Comparison of ENCODE assay signal across 8 cellular contexts in genomic region chr19:15452111-15453047, GRCh38. TPM values are rescaled to one million over a fixed set of nuclear protein-coding genes. Genes with fewer than 3 reads are reported as not detected.
DNase-seq lines count a peak whose midpoint lies in the region; ATAC-seq and TF ChIP-seq lines count a peak whose summit lies in the region.

No MANE protein-coding gene starts in this region.

- H3K36me3 Mint-ChIP-seq in HFFc6 (ENCODE audit: low read depth) (no peaks in the 10 kb centered on the region), osteocyte (ENCODE audit: unreplicated experiment) (peaks cover under 1% of the 10 kb centered on the region)
- peaks cover 56% of the 10 kb centered on the region for H3K36me3 Mint-ChIP-seq in stimulated activated memory B cell treated with anti-CD40 and anti-IgM and Interleukin-4, amounts not matched to agents 10 μg/mL and 1 μg/mL and 100 μg/mL, for 72 hours

- H3K27me3 Mint-ChIP-seq in HFFc6 (ENCODE audit: insufficient read depth) (peaks cover 11% of the 10 kb centered on the region), osteocyte (ENCODE audit: unreplicated experiment) (peaks cover 18% of the 10 kb centered on the region)
- H3K27me3 Mint-ChIP-seq in stimulated activated memory B cell treated with anti-CD40 and anti-IgM and Interleukin-4, amounts not matched to agents 10 μg/mL and 1 μg/mL and 100 μg/mL, for 72 hours: no peaks in the 10 kb centered on the region

- peak overlapping the region; percentile 28; the same call in 1 of the 2 replicates for H3K4me3 Mint-ChIP-seq in HFFc6
- peak overlapping the region; percentile 65 for H3K4me3 Mint-ChIP-seq in osteocyte (ENCODE audit: unreplicated experiment)
- no peak overlapping the region for H3K4me3 Mint-ChIP-seq in stimulated activated memory B cell treated with anti-CD40 and anti-IgM and Interleukin-4, amounts not matched to agents 10 μg/mL and 1 μg/mL and 100 μg/mL, for 72 hours

- TF ChIP-seq CTCF in HFFc6 (IDR thresholded peaks at IDR 0.05) (no peak), osteocyte (IDR thresholded peaks at IDR 0.05) (no peak)

- H3K9me3 Mint-ChIP-seq in HFFc6 (no peaks in the 10 kb centered on the region), osteocyte (ENCODE audit: unreplicated experiment) (no peaks in the 10 kb centered on the region)
- H3K9me3 Mint-ChIP-seq in stimulated activated memory B cell treated with anti-CD40 and anti-IgM and Interleukin-4, amounts not matched to agents 10 μg/mL and 1 μg/mL and 100 μg/mL, for 72 hours: peaks cover 4% of the 10 kb centered on the region

- 0 out of 2 replicates have a peak, but pooled peaks cover 4% of the 10 kb centered on the region for H3K4me1 Mint-ChIP-seq in HFFc6 (ENCODE audit: low read depth)
- H3K4me1 Mint-ChIP-seq in osteocyte (ENCODE audit: unreplicated experiment): peaks cover 25% of the 10 kb centered on the region
- H3K4me1 Mint-ChIP-seq in stimulated activated memory B cell treated with anti-CD40 and anti-IgM and Interleukin-4, amounts not matched to agents 10 μg/mL and 1 μg/mL and 100 μg/mL, for 72 hours: peaks cover 26% of the 10 kb centered on the region

- DNase-seq in COLO668 (lab: John Stamatoyannopoulos, UW; ENCODE audit: unreplicated experiment): peak; percentile 25
- DNase-seq in HFFc6: no peak
- DNase-seq in UCSD-AML1 (lab: John Stamatoyannopoulos, UW; ENCODE audit: unreplicated experiment): peak; percentile 19
- peak; percentile 95 for DNase-seq in Right ventricle myocardium inferior (ENCODE audit: missing footprints)
- DNase-seq in osteocyte (ENCODE audit: extremely low spot score, unreplicated experiment): peak; percentile 90

- intact Hi-C loops in Right ventricle myocardium inferior (cut with DNase I): loop anchor here (5.0 to 10.0 kb wide), 2 partner anchors 75 to 102 kb away; partner anchors contain the start of gene AKAP8

- H3K27ac Mint-ChIP-seq in HFFc6 (no peak overlapping the region), osteocyte (ENCODE audit: unreplicated experiment) (no peak overlapping the region)
- H3K27ac Mint-ChIP-seq in stimulated activated memory B cell treated with anti-CD40 and anti-IgM and Interleukin-4, amounts not matched to agents 10 μg/mL and 1 μg/mL and 100 μg/mL, for 72 hours: no peak overlapping the region

- ATAC-seq in Right ventricle myocardium inferior (peak; percentile 74), GM19455 (IDR thresholded peaks at IDR 0.05; ENCODE audit: unreplicated experiment) (no peak), GM18498 (IDR thresholded peaks at IDR 0.05; ENCODE audit: unreplicated experiment) (no peak)
- ATAC-seq in stimulated activated memory B cell treated with anti-CD40 and anti-IgM and Interleukin-4, amounts not matched to agents 10 μg/mL and 1 μg/mL and 100 μg/mL, for 72 hours: no peak

RNA-seq across cellular contexts. Expression of gene WIZ, which starts 2.6 kb away (rescaled TPM):
- 10 to 100 TPM; 39.3 to 54.3 (median 43.1) TPM for total RNA-seq in HFFc6 (2021; fragmentation: NEBNext Ultra II Directional; extraction: Animal tissue kit (Norgen Biotek cat#: 25700))
- 31.3 TPM for total RNA-seq in Right ventricle myocardium inferior
- total RNA-seq in osteocyte: 52.4 and 55.0 TPM in 2 replicates

RNA-seq across cellular contexts. Expression of gene RASAL3, which starts 12.0 kb away (rescaled TPM):
- total RNA-seq in HFFc6 (2021; fragmentation: NEBNext Ultra II Directional; extraction: Animal tissue kit (Norgen Biotek cat#: 25700)): not detected
- total RNA-seq in Right ventricle myocardium inferior (2.3 TPM), osteocyte (not detected in 2 replicates)

RNA-seq across cellular contexts. Expression of gene PGLYRP2, which starts 26.9 kb away (rescaled TPM):
- total RNA-seq in HFFc6 (2021; fragmentation: NEBNext Ultra II Directional; extraction: Animal tissue kit (Norgen Biotek cat#: 25700)): not detected
- total RNA-seq in Right ventricle myocardium inferior (not detected), osteocyte (not detected in 2 replicates)

RNA-seq across cellular contexts. Expression of gene AKAP8L, which starts 33.6 kb away (rescaled TPM):
- total RNA-seq in HFFc6 (2021; fragmentation: NEBNext Ultra II Directional; extraction: Animal tissue kit (Norgen Biotek cat#: 25700)): 10 to 100 TPM; 49.4 to 54.4 (median 52.0) TPM
- total RNA-seq in Right ventricle myocardium inferior (76.7 TPM), osteocyte (96.2 and 104 TPM in 2 replicates)

RNA-seq across cellular contexts. Expression of gene CYP4F22, which starts 55.9 kb away (rescaled TPM):
- total RNA-seq in HFFc6 (2021; fragmentation: NEBNext Ultra II Directional; extraction: Animal tissue kit (Norgen Biotek cat#: 25700)): not detected
- total RNA-seq in Right ventricle myocardium inferior: not detected
- not detected in 2 replicates for total RNA-seq in osteocyte
